29 cellular contexts compared by ENCODE assay signal in genomic region chr6:116078945-116079344, GRCh38. TPM values are rescaled to one million over a fixed set of nuclear protein-coding genes. Genes with fewer than 3 reads are reported as not detected.
"Had no signal": no experiment of that assay in that cellular context is flagged by ENCODE, and none has a peak within 500 bp of the region (broad histone marks: within the 10 kb centered on the region; RNA-seq: fewer than 3 reads in every experiment).

No MANE protein-coding gene starts in this region.

- FAIRE-seq: colon, islet of Langerhans, keratinocyte had no signal

- H3K36me3 ChIP-seq: esophagus muscularis mucosa, gastrocnemius medialis, heart right ventricle, left lung, lower lobe of right lung had no signal

- H3K27ac ChIP-seq: coronary artery, dorsolateral prefrontal cortex, esophagus muscularis mucosa, gastrocnemius medialis, heart right ventricle, left lung, lower lobe of right lung had no signal

- ATAC-seq: gastrocnemius medialis, heart right ventricle, left cardiac atrium, left lung, left ventricle myocardium superior, lower lobe of right lung, mucosa of descending colon had no signal

- H3K4me1 ChIP-seq: esophagus muscularis mucosa, left lung, lower lobe of right lung had no signal

- H3K27me3 ChIP-seq: dorsolateral prefrontal cortex, esophagus muscularis mucosa, gastrocnemius medialis, heart right ventricle, left lung had no signal

- H3K9me3 ChIP-seq: esophagus muscularis mucosa, gastrocnemius medialis, heart right ventricle, left lung, lower lobe of right lung, mucosa of descending colon had no signal

- H3K4me3 ChIP-seq: coronary artery, dorsolateral prefrontal cortex, esophagus muscularis mucosa, gastrocnemius medialis, heart right ventricle, left lung, lower lobe of right lung, mucosa of descending colon had no signal

- DNase-seq: dermis blood vessel endothelial cell; dorsolateral prefrontal cortex; effector CD4-positive, alpha-beta T cell; effector memory CD4-positive, alpha-beta T cell; foreskin melanocyte; gastrocnemius medialis; glutamatergic neuron; head of caudate nucleus; heart right ventricle; hippocampal formation; left cardiac atrium; left lung; left ventricle myocardium superior; lower lobe of right lung; mesenchymal stem cell; mucosa of descending colon; naive B cell had no signal

RNA-seq across cellular contexts. Expression of gene FRK, which starts 18.3 kb away (rescaled TPM):
- total RNA-seq: endothelial cell of umbilical vein had no signal

RNA-seq across cellular contexts. Expression of gene COL10A1, which starts 47.0 kb away (rescaled TPM):
- total RNA-seq: dermis blood vessel endothelial cell, endothelial cell of umbilical vein, epithelial cell of proximal tubule, esophagus muscularis mucosa, gastrocnemius medialis, glomerular endothelial cell, kidney epithelial cell, left cardiac atrium, left ventricle myocardium superior, lung microvascular endothelial cell, mesothelial cell of epicardium, mucosa of descending colon had no signal
- polyA plus RNA-seq: endothelial cell of umbilical vein, esophagus, keratinocyte had no signal
